In genomic region chr12:96141216-96141944, GRCh38 we compare ENCODE assay signal across 14 cellular contexts. TPM values are rescaled to one million over a fixed set of nuclear protein-coding genes. Genes with fewer than 3 reads are reported as not detected.
DNase-seq lines count a peak whose midpoint lies in the region; ATAC-seq, FAIRE-seq and TF ChIP-seq lines count a peak whose summit lies in the region.
"Had no signal": no experiment of that assay in that cellular context is flagged by ENCODE, and none has a peak within 500 bp of the region (broad histone marks: within the 10 kb centered on the region; RNA-seq: fewer than 3 reads in every experiment).

No MANE protein-coding gene starts in this region.

- no peak for TF ChIP-seq POLR2A in K562 (conservative IDR thresholded peaks at IDR 0.05)
- TF ChIP-seq POLR2A in esophagus muscularis mucosa (IDR thresholded peaks at IDR 0.05; ENCODE audit: low read depth): no peak

- H3K27ac ChIP-seq in SK-N-SH (ENCODE audit: low read depth in 2 of 2, low read length in 1 of 2): no peak overlapping the region
- H3K27ac ChIP-seq in K562 (ENCODE audit: extremely low read depth, low read depth, low read length): no peak overlapping the region
- no peak overlapping the region for H3K27ac ChIP-seq in esophagus muscularis mucosa (replicated peaks in 1 of 4)
- H3K27ac ChIP-seq: 22Rv1, gastrocnemius medialis had no signal

- H4K20me1 ChIP-seq in SK-N-SH (ENCODE audit: insufficient read depth): no peaks in the 10 kb centered on the region
- no peaks in the 10 kb centered on the region for H4K20me1 ChIP-seq in K562 (replicated peaks; ENCODE audit: control insufficient read depth, insufficient read depth, low read length)

- DNase-seq in SK-N-SH (no peak), K562 (ENCODE audit: extremely low read depth in 1 of 4, low spot score in 3 of 4) (peak in 2 of 4 experiments; percentile 35 to 43), iris pigment epithelial cell (ENCODE audit: low read depth) (peak; percentile 87), stromal cell of bone marrow (ENCODE audit: low read depth) (peak; percentile 53), GF-D8 (lab: John Stamatoyannopoulos, UW) (no peak), natural killer cell (no peak), esophagus muscularis mucosa (ENCODE audit: extremely low spot score) (no peak)
- DNase-seq: activated CD4-positive, CD25-positive, alpha-beta regulatory T cell treated with anti-CD3 and anti-CD28 coated beads, Interleukin-2, amount 50 U/mL, for 72 hours; activated T-cell treated with anti-CD3 and anti-CD28 coated beads for 4 hours; gastrocnemius medialis; nephron progenitor cell had no signal

- TF ChIP-seq RAD21 in SK-N-SH (IDR thresholded peaks at IDR 0.05; ENCODE audit: low read length) (no peak), K562 (CRISPR knock-in tag; conservative IDR thresholded peaks at IDR 0.05 in 1 of 2, IDR thresholded peaks at IDR 0.05 in 1 of 2) (no peak)

- H3K27me3 ChIP-seq in SK-N-SH (ENCODE audit: insufficient read depth) (no peaks in the 10 kb centered on the region), K562 (ENCODE audit: control insufficient read depth in 2 of 2, insufficient read depth in 2 of 2, low read length in 2 of 2) (peaks cover 2 to 16% of the 10 kb centered on the region in 2 experiments; a peak in 4 of 5 replicates), esophagus muscularis mucosa (no peaks in the 10 kb centered on the region)
- H3K27me3 ChIP-seq: gastrocnemius medialis had no signal

- H3K4me1 Mint-ChIP-seq in natural killer cell: peaks cover 16 to 17% of the 10 kb centered on the region in 2 donors

- H3K9me3 Mint-ChIP-seq in natural killer cell: no peaks in the 10 kb centered on the region
- H3K9me3 Mint-ChIP-seq: dendritic cell treated with granulocyte-macrophage colony-stimulating factor and Interleukin-4, amounts not matched to agents 40 ng/mL and 50 ng/mL, for 4 days had no signal

- no peak for FAIRE-seq in K562 (lab: Jason Lieb, UNC)

- 39% methylated on average over 4 of the region's 5 CpGs for WGBS in SK-N-SH (ENCODE audit: low lambda C conversion rate)
- 1% methylated on average over 5 of the region's 5 CpGs for WGBS in K562 (ENCODE audit: insufficient coverage, low coverage, missing lambda C conversion rate)
- 74% methylated on average over 5 of the region's 5 CpGs for WGBS in esophagus muscularis mucosa

- BruUV-seq in K562 (replicated peaks; lab: Mats Ljungman, UMichigan): no TSS peak

- TF ChIP-seq CTCF in SK-N-SH (IDR thresholded peaks at IDR 0.05) (no peak), K562 (IDR thresholded peaks at IDR 0.05 in 2 of 3, conservative IDR thresholded peaks at IDR 0.05 in 1 of 3; ENCODE audit: insufficient read depth in 2 of 3, low read depth in 1 of 3, low read length in 3 of 3) (no peak), natural killer cell (IDR thresholded peaks at IDR 0.05) (no peak), esophagus muscularis mucosa (IDR thresholded peaks at IDR 0.05) (no peak)

- H3F3A ChIP-seq in SK-N-SH (replicated peaks; ENCODE audit: insufficient read depth): no peaks in the 10 kb centered on the region

- H3K27me3 Mint-ChIP-seq in natural killer cell (ENCODE audit: low read depth in 2 of 2): peaks cover 3 to 6% of the 10 kb centered on the region in 2 donors

- H3K79me2 ChIP-seq in SK-N-SH (ENCODE audit: insufficient read depth) (no peaks in the 10 kb centered on the region), K562 (ENCODE audit: control insufficient read depth, insufficient read depth, low read length) (no peaks in the 10 kb centered on the region)

- H3K9me2 ChIP-seq in SK-N-SH: no peaks in the 10 kb centered on the region

- H3K9me1 ChIP-seq in K562 (ENCODE audit: control insufficient read depth, insufficient read depth, low read length): no peaks in the 10 kb centered on the region

- H3K9ac ChIP-seq in SK-N-SH (no peak overlapping the region), K562 (ENCODE audit: insufficient read depth in 1 of 2, low read depth in 2 of 2, low read length in 2 of 2) (no peak overlapping the region)

- H3K4me3 ChIP-seq in SK-N-SH (ENCODE audit: low read depth in 2 of 2, low read length in 1 of 2) (no peak overlapping the region), K562 (no peak overlapping the region), esophagus muscularis mucosa (no peak overlapping the region)
- H3K4me3 ChIP-seq: gastrocnemius medialis had no signal

- TF ChIP-seq EP300 in SK-N-SH (IDR thresholded peaks at IDR 0.05; ENCODE audit: borderline replicate concordance in 1 of 2, low read depth in 1 of 2, low read length in 1 of 2) (no peak), K562 (IDR thresholded peaks at IDR 0.05; ENCODE audit: low read length) (no peak), esophagus muscularis mucosa (IDR thresholded peaks at IDR 0.05) (no peak)

- no peaks in the 10 kb centered on the region for H3K36me3 Mint-ChIP-seq in natural killer cell

- no peaks in the 10 kb centered on the region for H3K9me3 ChIP-seq in SK-N-SH
- H3K9me3 ChIP-seq in K562 (replicated peaks; ENCODE audit: control insufficient read depth, insufficient read depth, low read depth, low read length): no peaks in the 10 kb centered on the region
- no peaks in the 10 kb centered on the region for H3K9me3 ChIP-seq in esophagus muscularis mucosa
- H3K9me3 ChIP-seq: gastrocnemius medialis had no signal

- intact Hi-C loops in K562 (cut with micrococcal nuclease): no loop called here
- intact Hi-C loops in natural killer cell (cut with micrococcal nuclease): no loop called here
- intact Hi-C loops in esophagus muscularis mucosa (cut with DNase I): no loop called here

- H3K36me3 ChIP-seq in SK-N-SH (replicated peaks in 1 of 2; ENCODE audit: control insufficient read depth in 1 of 2, insufficient read depth in 2 of 2, low read length in 1 of 2): no peaks in the 10 kb centered on the region
- no peaks in the 10 kb centered on the region for H3K36me3 ChIP-seq in K562 (ENCODE audit: control insufficient read depth, insufficient read depth, low read length)
- H3K36me3 ChIP-seq in esophagus muscularis mucosa: no peaks in the 10 kb centered on the region
- H3K36me3 ChIP-seq: gastrocnemius medialis had no signal

- in situ Hi-C loops in K562 (cut with MboI): no loop called here

- POLR2A ChIA-PET in SK-N-SH (lab: Yijun Ruan, JAX) (no interaction called here), K562 (lab: Yijun Ruan, JAX) (interaction anchor here (0.8 to 0.9 kb wide), 2 partner anchors 9 to 10 kb away, joined by 3 to 4 read pairs; no protein-coding TSS in a partner anchor)

- H3K27ac Mint-ChIP-seq in natural killer cell: no peak overlapping the region
- H3K27ac Mint-ChIP-seq: dendritic cell treated with granulocyte-macrophage colony-stimulating factor and Interleukin-4, amounts not matched to agents 40 ng/mL and 50 ng/mL, for 4 days; nephron progenitor cell had no signal

- no peaks in the 10 kb centered on the region for H3K4me1 ChIP-seq in SK-N-SH (ENCODE audit: control insufficient read depth in 1 of 2, insufficient read depth in 2 of 2, low read depth in 1 of 2, low read length in 1 of 2)
- no peaks in the 10 kb centered on the region; a peak in 1 of 5 replicates for H3K4me1 ChIP-seq in K562 (replicated peaks in 1 of 2; ENCODE audit: control insufficient read depth in 2 of 2, insufficient read depth in 2 of 2, low read length in 2 of 2)
- peaks cover 0 to 4% (median 2%) of the 10 kb centered on the region in 4 donors for H3K4me1 ChIP-seq in esophagus muscularis mucosa
- H3K4me1 ChIP-seq: gastrocnemius medialis had no signal

- no peak; the same call in 2 of the 3 replicates for ATAC-seq in SK-N-SH treated with all-trans-retinoic acid at 6 μM for 48 hours
- peak; percentile 77 for ATAC-seq in K562
- no peak for ATAC-seq in natural killer cell
- ATAC-seq: gastrocnemius medialis had no signal

- H3K4me2 ChIP-seq in SK-N-SH: no peak overlapping the region
- no peak overlapping the region for H3K4me2 ChIP-seq in K562 (ENCODE audit: insufficient read depth, low read length)

- no peak overlapping the region for H3K4me3 Mint-ChIP-seq in natural killer cell
- H3K4me3 Mint-ChIP-seq: dendritic cell treated with granulocyte-macrophage colony-stimulating factor and Interleukin-4, amounts not matched to agents 40 ng/mL and 50 ng/mL, for 4 days; nephron progenitor cell had no signal

- CTCF ChIA-PET in SK-N-SH (lab: Yijun Ruan, JAX) (interaction anchor here (1.2 kb wide), 1 partner anchor 10 kb away, joined by 4 read pairs; no protein-coding TSS in a partner anchor), K562 (lab: Yijun Ruan, JAX; ENCODE audit: low intra/inter-chr PET ratio) (no interaction called here)

- H2AFZ ChIP-seq in SK-N-SH (ENCODE audit: low read depth) (no peak overlapping the region), K562 (ENCODE audit: low read depth, low read length) (no peak overlapping the region)

TF ChIP-seq in SK-N-SH, 30 proteins besides CTCF, POLR2A, EP300 and RAD21 (continues in another document):
- 0 out of 2 replicates have a peak, but pooled peaks have one; percentile 31 for TF ChIP-seq JUND (IDR thresholded peaks at IDR 0.05)

TF ChIP-seq in SK-N-SH treated with all-trans-retinoic acid at 6 μM for 48 hours, 23 proteins besides CTCF, POLR2A, EP300 and RAD21 (continues in another document):
- TF ChIP-seq ZNF565 (CRISPR knock-in tag; conservative IDR thresholded peaks at IDR 0.05; ENCODE audit: low read depth) (no peak), ESRRG (CRISPR knock-in tag; IDR thresholded peaks at IDR 0.05) (no peak)

RNA-seq across cellular contexts. Expression of gene ELK3, which starts 52.8 kb away (rescaled TPM):
- polyA plus RNA-seq in SK-N-SH (2012; rRNA removed) (33.1 and 33.8 TPM in 2 replicates), K562 (2011; rRNA removed) (0.70 and 1.5 TPM in 2 replicates), K562 (2014; fragmentation: Illumina TruSeq; extraction: Trizol) (4.7 and 5.1 TPM in 2 replicates), K562 (2014; fragmentation: Nextera tagmentation; extraction: Ambion mirVana) (1 to 10 TPM; 1.6 to 1.7 TPM), K562 (2014; rRNA removed) (2.9 and 3.1 TPM in 2 replicates)
- polyA plus RNA-seq in SK-N-SH (2012; cell fraction: cytosol; rRNA removed): 41.2 and 43.2 TPM in 2 replicates
- 11.3 and 16.9 TPM in 2 replicates for polyA plus RNA-seq in SK-N-SH (2012; cell fraction: nucleus; rRNA removed)
- 2.0 and 2.1 TPM in 2 replicates for total RNA-seq in K562 (2011; cell fraction: chromatin; rRNA removed; ENCODE audit: low replicate concordance)
- 0.79 and 1.0 TPM in 2 replicates for total RNA-seq in K562 (2011; cell fraction: nucleolus; rRNA removed)
- total RNA-seq in K562 (2011; cell fraction: nucleoplasm; rRNA removed): 1.1 and 1.7 TPM in 2 replicates
- total RNA-seq in K562 (2014; rRNA removed) (2.0 and 3.3 TPM in 2 replicates), K562 (2014; rRNA removed; fragmentation: Illumina TruSeq; extraction: Trizol) (3.2 TPM in 2 replicates), K562 (2015; rRNA removed; fragmentation: Illumina TruSeq; extraction: Trizol) (2.9 and 3.8 TPM in 2 replicates), K562 (2021) (5.5 and 6.3 TPM in 2 replicates), natural killer cell (10 to 100 TPM; 17.8 to 28.8 (median 20.9) TPM), esophagus muscularis mucosa (10 to 100 TPM; 13.7 to 26.9 (median 25.7) TPM)
- 0.80 and 2.0 TPM in 2 replicates for polyA plus RNA-seq in K562 (2011; cell fraction: cytosol; rRNA removed)
- polyA plus RNA-seq in K562 (2011; cell fraction: nucleus; rRNA removed): 0.25 and 1.3 TPM in 2 replicates
- polyA plus RNA-seq in K562 (2012): 4.1 and 5.0 TPM in 2 replicates
- polyA minus RNA-seq in K562 (2011; rRNA and poly(A)+ RNA removed): 0.75 and 1.1 TPM in 2 replicates
- polyA minus RNA-seq in K562 (2011; cell fraction: cytosol; rRNA and poly(A)+ RNA removed): 1.5 and 2.0 TPM in 2 replicates
- 0.67 and 0.81 TPM in 2 replicates for polyA minus RNA-seq in K562 (2011; cell fraction: nucleus; rRNA and poly(A)+ RNA removed)

Comparison
In these comparisons a context has a peak if more than half of its experiments do, and no peak if none do; other contexts are left out.
1. DNase-seq: peak in iris pigment epithelial cell (single experiment) and stromal cell of bone marrow (single experiment); none in SK-N-SH (single experiment), GF-D8 (single experiment), natural killer cell (single experiment) and esophagus muscularis mucosa (single experiment).
2. Of the 27 proteins assayed by ChIP-seq in both K562 and SK-N-SH: peak only in K562: none; only in SK-N-SH: none; in both: JUND; in neither: 26.